ENCODE assay signal across 9 cellular contexts in the genomic region with DNA sequence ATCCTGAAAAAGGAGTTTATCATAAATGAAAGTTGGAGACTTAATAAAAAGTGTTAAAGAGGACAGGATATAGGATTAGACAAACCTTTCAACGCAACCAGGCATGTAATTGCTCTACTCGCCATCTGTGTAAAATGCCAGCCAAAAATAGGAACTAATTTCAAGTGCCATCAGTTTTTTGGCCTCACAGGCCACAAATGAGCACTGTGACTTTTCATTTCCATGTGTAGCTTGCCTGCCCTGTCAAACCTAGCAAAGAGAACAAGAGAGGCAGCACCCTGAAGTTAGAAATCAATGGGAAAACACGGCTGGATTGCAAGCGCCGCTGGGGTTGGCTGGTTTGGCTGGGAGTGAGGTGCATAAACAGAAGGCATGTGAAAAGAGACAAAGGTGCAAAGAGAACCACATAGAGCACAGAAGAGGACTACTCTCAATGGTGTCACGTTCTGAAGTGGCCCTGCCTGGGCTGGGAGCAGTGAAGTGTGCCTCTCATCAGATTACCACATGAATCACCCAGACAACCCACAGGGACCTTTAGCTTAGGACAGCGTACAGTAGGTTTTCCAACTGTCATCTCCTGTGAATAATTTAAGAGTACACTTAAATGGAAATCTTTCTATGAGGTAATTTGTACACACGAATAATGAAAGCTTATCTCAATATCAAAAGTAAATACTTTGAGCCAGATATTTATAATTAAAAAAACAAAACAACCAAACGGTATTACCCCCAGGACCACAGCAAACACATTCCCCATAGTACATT.
DNase-seq lines count a peak whose midpoint lies in the region; ATAC-seq and TF ChIP-seq lines count a peak whose summit lies in the region.
"Had no signal": no experiment of that assay in that cellular context is flagged by ENCODE, and none has a peak within 500 bp of the region (broad histone marks: within the 10 kb centered on the region; RNA-seq: fewer than 3 reads in every experiment).

No MANE protein-coding gene starts in this region.

- DNase-seq in ELF-1 (ENCODE audit: low read depth, low spot score) (peak; percentile 65), MV-4-11 (lab: John Stamatoyannopoulos, UW) (peak; percentile 59), NOMO-1 treated with DMSO at 0.1 percent for 48 hours (lab: John Stamatoyannopoulos, UW; ENCODE audit: unreplicated experiment) (peak; percentile 13), left lung (no peak), occipital lobe (lab: John Stamatoyannopoulos, UW) (no peak), transverse colon (no peak), mesenteric fat pad (ENCODE audit: low spot score) (no peak)
- DNase-seq: activated effector memory CD4-positive, alpha-beta T cell treated with Interleukin-2 at 50 U/mL for 16 hours had no signal

- ATAC-seq in left lung (peak; percentile 88), GM18867 (IDR thresholded peaks at IDR 0.05; ENCODE audit: unreplicated experiment) (no peak)

- 70 to 74% methylated on average over 9 of the region's 9 CpGs for WGBS in transverse colon (ENCODE audit: low coverage in 1 of 2), 2 donors

- no peak overlapping the region for H3K27ac ChIP-seq in left lung
- no peak overlapping the region for H3K27ac ChIP-seq in transverse colon

- in situ Hi-C loops in transverse colon (cut with MboI; ENCODE audit: low pct_ligation_motif_present in 1 of 4, low pct_unique_long_range_greater_than_20kb in 1 of 4, low sequenced_read_pairs in 3 of 4), result loop anchor here in 3 of 4 donors (25.0 kb wide), 2 partner anchors 140 to 465 kb away; partner anchors contain the start of gene PERP (in 3 of the 3)

- H3K4me3 ChIP-seq in left lung (no peak overlapping the region), transverse colon (no peak overlapping the region)

- H3K9me3 ChIP-seq in left lung (no peaks in the 10 kb centered on the region), transverse colon (no peaks in the 10 kb centered on the region)

- TF ChIP-seq CTCF in left lung (IDR thresholded peaks at IDR 0.05), result no peak
- TF ChIP-seq CTCF in transverse colon (IDR thresholded peaks at IDR 0.05), result no peak

- TF ChIP-seq POLR2A in transverse colon (IDR thresholded peaks at IDR 0.05), result no peak

- TF ChIP-seq EP300 in transverse colon (IDR thresholded peaks at IDR 0.05; ENCODE audit: low read depth), result no peak

- H3K27me3 ChIP-seq in left lung (peaks cover 0 to 2% of the 10 kb centered on the region in 2 donors), transverse colon (no peaks in the 10 kb centered on the region)

- H3K36me3 ChIP-seq in left lung, result no peaks in the 10 kb centered on the region
- no peaks in the 10 kb centered on the region for H3K36me3 ChIP-seq in transverse colon

- H3K4me1 ChIP-seq in left lung (no peaks in the 10 kb centered on the region), transverse colon (no peaks in the 10 kb centered on the region)

- intact Hi-C loops in left lung (cut with DNase I), result no loop called here
- intact Hi-C loops in transverse colon (cut with DNase I; ENCODE audit: low total_unique reads), result no loop called here

Comparison
In these comparisons a context has a peak if more than half of its experiments do, and no peak if none do; other contexts are left out.
1. DNase-seq: peak in ELF-1 (single experiment), MV-4-11 (single experiment) and NOMO-1 treated with DMSO at 0.1 percent for 48 hours (single experiment); none in left lung (0 of 2), occipital lobe (single experiment), transverse colon (single experiment) and mesenteric fat pad (single experiment).